Comparison of ENCODE assay signal across 28 cellular contexts in genomic region chr12:29463198-29463597, GRCh38. TPM values are rescaled to one million over a fixed set of nuclear protein-coding genes. Genes with fewer than 3 reads are reported as not detected.
"Had no signal": no experiment of that assay in that cellular context is flagged by ENCODE, and none has a peak within 500 bp of the region (broad histone marks: within the 10 kb centered on the region; RNA-seq: fewer than 3 reads in every experiment).

No MANE protein-coding gene starts in this region.

- H3K36me3 ChIP-seq: gastroesophageal sphincter, right atrium auricular region, thyroid gland had no signal

- H3K4me2 ChIP-seq: hepatocyte, smooth muscle cell had no signal

- H2AFZ ChIP-seq: hepatocyte had no signal

- H3K9me3 ChIP-seq: gastroesophageal sphincter, mucosa of descending colon, right atrium auricular region, thyroid gland had no signal

- DNase-seq: activated CD4-positive, alpha-beta memory T cell treated with anti-CD3 and anti-CD28 coated beads, Interleukin-2, amount 10 ng/mL, durations not matched to agents 7 days and 5 days; activated CD4-positive, alpha-beta T cell treated with anti-CD3 and anti-CD28 coated beads for 1 hour; activated CD4-positive, alpha-beta T cell treated with anti-CD3 and anti-CD28 coated beads, Interleukin-2, amount 10 ng/mL, durations not matched to agents 7 days and 5 days; activated CD8-positive, alpha-beta memory T cell treated with anti-CD3 and anti-CD28 coated beads, Interleukin-2, amount 50 U/mL, for 48 hours; activated gamma-delta T cell; activated naive CD4-positive, alpha-beta T cell treated with anti-CD3 and anti-CD28 coated beads, Interleukin-2, amount 10 ng/mL, durations not matched to agents 7 days and 5 days; activated T-cell treated with anti-CD3 and anti-CD28 coated beads, Interleukin-2, amount 50 U/mL, for 24 hours; amniotic stem cell; caudate nucleus; cortex of kidney; effector memory CD8-positive, alpha-beta T cell; erythroblast; islet precursor cell; left cardiac atrium; left ventricle myocardium superior; mucosa of descending colon; stimulated activated CD4-positive, alpha-beta T cell treated with anti-CD3 and anti-CD28 coated beads, Interleukin-1b, Interleukin-23, amount 100 ng/mL, for 48 hours; stimulated activated CD4-positive, alpha-beta T cell treated with anti-CD3 and anti-CD28 coated beads, Interleukin-4, amount 100 ng/mL, for 4 hours; stimulated activated CD8-positive, alpha-beta memory T cell treated with anti-CD3 and anti-CD28 coated beads, Interleukin-4, amount 100 ng/mL, for 48 hours; stimulated activated naive CD8-positive, alpha-beta T cell treated with anti-CD3 and anti-CD28 coated beads, Interleukin-15, amount 100 ng/mL, for 72 hours; substantia nigra; thyroid gland had no signal

- H3K27me3 ChIP-seq: gastroesophageal sphincter, hepatocyte, right atrium auricular region, thyroid gland had no signal

- H3K79me2 ChIP-seq: hepatocyte had no signal

- H3K27ac ChIP-seq: gastroesophageal sphincter, hepatocyte, right atrium auricular region, thyroid gland had no signal

- H3K4me1 ChIP-seq: gastroesophageal sphincter, right atrium auricular region, thyroid gland had no signal

- H3K4me3 ChIP-seq: gastroesophageal sphincter, hepatocyte, mucosa of descending colon, right atrium auricular region, smooth muscle cell, thyroid gland had no signal

RNA-seq across cellular contexts. Expression of gene OVCH1, which starts 34.3 kb away (rescaled TPM):
- total RNA-seq: activated CD4-positive, alpha-beta memory T cell treated with anti-CD3 and anti-CD28 coated beads, Interleukin-2, amount 10 ng/mL, durations not matched to agents 7 days and 5 days; activated CD4-positive, alpha-beta T cell treated with anti-CD3 and anti-CD28 coated beads, Interleukin-2, amount 10 ng/mL, durations not matched to agents 7 days and 5 days; natural killer cell treated with Interleukin-12 subunit alpha and Interleukin-12 subunit beta and Interleukin-15 and Interleukin-18, amount 100 ng/mL, for 72 hours; pulmonary artery endothelial cell; smooth muscle cell had no signal
- polyA plus RNA-seq: hepatocyte, smooth muscle cell had no signal
